1 cellular context compared by ENCODE assay signal in genomic region chr20:54014301-54014914, GRCh38.
TF ChIP-seq lines count a peak whose summit lies in the region.

No MANE protein-coding gene starts in this region.

TF ChIP-seq in GM23338, 12 proteins besides CTCF, POLR2A, EP300 and RAD21 (continued from another document):
- TF ChIP-seq, protein P1, sequence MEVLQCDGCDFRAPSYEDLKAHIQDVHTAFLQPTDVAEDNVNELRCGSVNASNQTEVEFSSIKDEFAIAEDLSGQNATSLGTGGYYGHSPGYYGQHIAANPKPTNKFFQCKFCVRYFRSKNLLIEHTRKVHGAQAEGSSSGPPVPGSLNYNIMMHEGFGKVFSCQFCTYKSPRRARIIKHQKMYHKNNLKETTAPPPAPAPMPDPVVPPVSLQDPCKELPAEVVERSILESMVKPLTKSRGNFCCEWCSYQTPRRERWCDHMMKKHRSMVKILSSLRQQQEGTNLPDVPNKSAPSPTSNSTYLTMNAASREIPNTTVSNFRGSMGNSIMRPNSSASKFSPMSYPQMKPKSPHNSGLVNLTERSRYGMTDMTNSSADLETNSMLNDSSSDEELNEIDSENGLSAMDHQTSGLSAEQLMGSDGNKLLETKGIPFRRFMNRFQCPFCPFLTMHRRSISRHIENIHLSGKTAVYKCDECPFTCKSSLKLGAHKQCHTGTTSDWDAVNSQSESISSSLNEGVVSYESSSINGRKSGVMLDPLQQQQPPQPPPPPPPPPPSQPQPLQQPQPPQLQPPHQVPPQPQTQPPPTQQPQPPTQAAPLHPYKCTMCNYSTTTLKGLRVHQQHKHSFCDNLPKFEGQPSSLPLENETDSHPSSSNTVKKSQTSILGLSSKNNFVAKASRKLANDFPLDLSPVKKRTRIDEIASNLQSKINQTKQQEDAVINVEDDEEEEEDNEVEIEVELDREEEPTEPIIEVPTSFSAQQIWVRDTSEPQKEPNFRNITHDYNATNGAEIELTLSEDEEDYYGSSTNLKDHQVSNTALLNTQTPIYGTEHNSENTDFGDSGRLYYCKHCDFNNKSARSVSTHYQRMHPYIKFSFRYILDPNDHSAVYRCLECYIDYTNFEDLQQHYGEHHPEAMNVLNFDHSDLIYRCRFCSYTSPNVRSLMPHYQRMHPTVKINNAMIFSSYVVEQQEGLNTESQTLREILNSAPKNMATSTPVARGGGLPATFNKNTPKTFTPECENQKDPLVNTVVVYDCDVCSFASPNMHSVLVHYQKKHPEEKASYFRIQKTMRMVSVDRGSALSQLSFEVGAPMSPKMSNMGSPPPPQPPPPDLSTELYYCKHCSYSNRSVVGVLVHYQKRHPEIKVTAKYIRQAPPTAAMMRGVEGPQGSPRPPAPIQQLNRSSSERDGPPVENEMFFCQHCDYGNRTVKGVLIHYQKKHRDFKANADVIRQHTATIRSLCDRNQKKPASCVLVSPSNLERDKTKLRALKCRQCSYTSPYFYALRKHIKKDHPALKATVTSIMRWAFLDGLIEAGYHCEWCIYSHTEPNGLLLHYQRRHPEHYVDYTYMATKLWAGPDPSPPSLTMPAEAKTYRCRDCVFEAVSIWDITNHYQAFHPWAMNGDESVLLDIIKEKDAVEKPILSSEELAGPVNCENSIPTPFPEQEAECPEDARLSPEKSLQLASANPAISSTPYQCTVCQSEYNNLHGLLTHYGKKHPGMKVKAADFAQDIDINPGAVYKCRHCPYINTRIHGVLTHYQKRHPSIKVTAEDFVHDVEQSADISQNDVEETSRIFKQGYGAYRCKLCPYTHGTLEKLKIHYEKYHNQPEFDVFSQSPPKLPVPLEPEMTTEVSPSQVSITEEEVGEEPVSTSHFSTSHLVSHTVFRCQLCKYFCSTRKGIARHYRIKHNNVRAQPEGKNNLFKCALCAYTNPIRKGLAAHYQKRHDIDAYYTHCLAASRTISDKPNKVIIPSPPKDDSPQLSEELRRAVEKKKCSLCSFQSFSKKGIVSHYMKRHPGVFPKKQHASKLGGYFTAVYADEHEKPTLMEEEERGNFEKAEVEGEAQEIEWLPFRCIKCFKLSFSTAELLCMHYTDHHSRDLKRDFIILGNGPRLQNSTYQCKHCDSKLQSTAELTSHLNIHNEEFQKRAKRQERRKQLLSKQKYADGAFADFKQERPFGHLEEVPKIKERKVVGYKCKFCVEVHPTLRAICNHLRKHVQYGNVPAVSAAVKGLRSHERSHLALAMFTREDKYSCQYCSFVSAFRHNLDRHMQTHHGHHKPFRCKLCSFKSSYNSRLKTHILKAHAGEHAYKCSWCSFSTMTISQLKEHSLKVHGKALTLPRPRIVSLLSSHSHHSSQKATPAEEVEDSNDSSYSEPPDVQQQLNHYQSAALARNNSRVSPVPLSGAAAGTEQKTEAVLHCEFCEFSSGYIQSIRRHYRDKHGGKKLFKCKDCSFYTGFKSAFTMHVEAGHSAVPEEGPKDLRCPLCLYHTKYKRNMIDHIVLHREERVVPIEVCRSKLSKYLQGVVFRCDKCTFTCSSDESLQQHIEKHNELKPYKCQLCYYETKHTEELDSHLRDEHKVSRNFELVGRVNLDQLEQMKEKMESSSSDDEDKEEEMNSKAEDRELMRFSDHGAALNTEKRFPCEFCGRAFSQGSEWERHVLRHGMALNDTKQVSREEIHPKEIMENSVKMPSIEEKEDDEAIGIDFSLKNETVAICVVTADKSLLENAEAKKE (CRISPR knock-in tag; IDR thresholded peaks at IDR 0.05) = no peak
- TF ChIP-seq NANOG (IDR thresholded peaks at IDR 0.05; ENCODE audit: borderline replicate concordance) (no peak), EZH2 (IDR thresholded peaks at IDR 0.05; ENCODE audit: low read depth, unreplicated experiment) (no peak), ETS1 (IDR thresholded peaks at IDR 0.05) (no peak), CREB1 (CRISPR knock-in tag; IDR thresholded peaks at IDR 0.05; ENCODE audit: low read depth) (no peak), STAT1 (IDR thresholded peaks at IDR 0.05; ENCODE audit: unreplicated experiment) (no peak)
